In the genomic region with DNA sequence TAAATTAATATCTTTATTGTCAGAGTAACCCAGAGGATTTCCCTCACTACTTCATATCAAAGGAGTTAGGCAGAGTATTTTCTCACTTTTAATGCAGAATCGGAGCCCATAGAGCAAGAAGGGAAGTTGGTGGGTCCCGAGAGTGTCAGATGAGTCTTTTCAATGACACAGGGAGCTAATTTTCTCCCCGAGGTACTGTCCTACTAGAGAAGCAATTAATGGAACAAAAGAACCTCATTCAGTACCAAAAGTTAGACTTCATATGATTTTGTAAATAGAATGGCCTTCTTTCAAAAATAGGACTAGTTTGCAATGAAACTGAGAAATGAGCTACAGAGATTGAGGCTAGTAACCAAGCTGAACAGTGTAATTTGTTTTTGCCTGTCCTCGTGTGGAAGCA, we compare ENCODE assay signal across 30 cellular contexts. TPM values are rescaled to one million over a fixed set of nuclear protein-coding genes. Genes with fewer than 3 reads are reported as not detected.
DNase-seq lines count a peak whose midpoint lies in the region; TF ChIP-seq lines count a peak whose summit lies in the region.
"Had no signal": no experiment of that assay in that cellular context is flagged by ENCODE, and none has a peak within 500 bp of the region (broad histone marks: within the 10 kb centered on the region; RNA-seq: fewer than 3 reads in every experiment).

No MANE protein-coding gene starts in this region.

- no peaks in the 10 kb centered on the region for H3K79me2 ChIP-seq in Loucy (ENCODE audit: insufficient read depth, low read length)

- H3F3A ChIP-seq in Loucy (ENCODE audit: low read depth): no peaks in the 10 kb centered on the region

- H3K9me3 ChIP-seq in Loucy (ENCODE audit: insufficient read depth, low read depth, low read length) (no peaks in the 10 kb centered on the region), SK-N-MC (ENCODE audit: low read depth, low read length) (peaks cover 3% of the 10 kb centered on the region; the same call in 1 of the 2 replicates)
- H3K9me3 ChIP-seq: body of pancreas, gastroesophageal sphincter, right atrium auricular region, spleen, tibial nerve had no signal

- no peaks in the 10 kb centered on the region for H3K9me2 ChIP-seq in Loucy (replicated peaks; ENCODE audit: low read depth, low read length)

- TF ChIP-seq CTCF in Loucy (conservative IDR thresholded peaks at IDR 0.05; ENCODE audit: low read length): no peak

- no peak overlapping the region for H3K4me3 ChIP-seq in Loucy (ENCODE audit: low read length, poor library complexity, severe bottlenecking)
- peak overlapping the region; percentile 84 for H3K4me3 ChIP-seq in SK-N-MC
- H3K4me3 ChIP-seq: body of pancreas, gastroesophageal sphincter, neural progenitor cell, right atrium auricular region, spleen, tibial nerve had no signal

- H3K9ac ChIP-seq in Loucy (ENCODE audit: low read depth, low read length, poor library complexity, severe bottlenecking) (no peak overlapping the region), SK-N-MC (ENCODE audit: insufficient read length) (peak overlapping the region; percentile 69)
- H3K9ac ChIP-seq: neural progenitor cell had no signal

- H3K4me2 ChIP-seq in Loucy (ENCODE audit: low read depth, low read length, poor library complexity, severe bottlenecking): no peak overlapping the region
- H3K4me2 ChIP-seq: neural progenitor cell had no signal

- no peaks in the 10 kb centered on the region for H3K27me3 ChIP-seq in Loucy (ENCODE audit: insufficient read depth, low read length, poor library complexity, severe bottlenecking)
- H3K27me3 ChIP-seq: body of pancreas, right atrium auricular region had no signal

- no peaks in the 10 kb centered on the region for H3K4me1 ChIP-seq in Loucy (ENCODE audit: insufficient read depth, low read length, poor library complexity, severe bottlenecking)

- H3K36me3 ChIP-seq in Loucy (ENCODE audit: insufficient read depth, low read length) (no peaks in the 10 kb centered on the region), SK-N-MC (ENCODE audit: insufficient read depth, low read length) (peaks cover 3% of the 10 kb centered on the region; the same call in 1 of the 2 replicates)
- H3K36me3 ChIP-seq: gastroesophageal sphincter, neural progenitor cell, right atrium auricular region, spleen, tibial nerve had no signal

- DNase-seq in SK-N-MC (ENCODE audit: low read depth, low spot score) (no peak), foreskin melanocyte (peak; percentile 63), SIG-M5 treated with dmso at 0.1 percent for 504 hours (lab: John Stamatoyannopoulos, UW; ENCODE audit: unreplicated experiment) (no peak), dedifferentiated amniotic fluid mesenchymal stem cell (ENCODE audit: extremely low spot score) (no peak), SIG-M5 (lab: John Stamatoyannopoulos, UW) (no peak)
- DNase-seq: activated CD4-positive, alpha-beta T cell treated with anti-CD3 and anti-CD28 coated beads, Interleukin-2, amount 50 U/mL, for 48 hours; activated CD4-positive, CD25-positive, alpha-beta regulatory T cell; activated naive CD4-positive, alpha-beta T cell treated with Interleukin-2 at 50 U/mL for 16 hours; activated T-cell treated with anti-CD3 and anti-CD28 coated beads, Interleukin-2, amount 50 U/mL, for 72 hours; body of pancreas; cerebellar nuclear complex; COR-L47; DMS53; HCEC 1CT; KG1; MV-4-11; NCI-H1436; NCI-H2081; NCI-H226; posterior cingulate gyrus; spleen; stimulated activated CD4-positive, alpha-beta T cell treated with anti-CD3 and anti-CD28 coated beads, Interleukin-2, amount 100 ng/mL, for 24 hours had no signal

- H4K20me1 ChIP-seq in Loucy (ENCODE audit: insufficient read depth, low read length, poor library complexity, severe bottlenecking): no peaks in the 10 kb centered on the region

- H3K27ac ChIP-seq in SK-N-MC (peak overlapping the region; percentile 70), temporal lobe (ENCODE audit: low read depth, low read length) (peak overlapping the region; percentile 22)
- H3K27ac ChIP-seq: body of pancreas, C4-2B, gastroesophageal sphincter, neural progenitor cell, spleen had no signal

- peak overlapping the region; percentile 21; the same call in 1 of the 2 replicates for H2AFZ ChIP-seq in Loucy (ENCODE audit: low read length)
- H2AFZ ChIP-seq: neural progenitor cell had no signal

RNA-seq across cellular contexts. Expression of a gene that starts 3.9 kb away (rescaled TPM):
- total RNA-seq in temporal lobe: 35.9 TPM
- total RNA-seq: activated T-cell treated with anti-CD3 and anti-CD28 coated beads, Interleukin-2, amount 50 U/mL, for 72 hours; T-helper 1 cell treated with Interleukin-12 subunit alpha and Interleukin-12 subunit beta and Interleukin-4 antibody, amounts not matched to agents 30 ng/mL and 1 ng/mL, for 36 hours had no signal
